In the genomic region with DNA sequence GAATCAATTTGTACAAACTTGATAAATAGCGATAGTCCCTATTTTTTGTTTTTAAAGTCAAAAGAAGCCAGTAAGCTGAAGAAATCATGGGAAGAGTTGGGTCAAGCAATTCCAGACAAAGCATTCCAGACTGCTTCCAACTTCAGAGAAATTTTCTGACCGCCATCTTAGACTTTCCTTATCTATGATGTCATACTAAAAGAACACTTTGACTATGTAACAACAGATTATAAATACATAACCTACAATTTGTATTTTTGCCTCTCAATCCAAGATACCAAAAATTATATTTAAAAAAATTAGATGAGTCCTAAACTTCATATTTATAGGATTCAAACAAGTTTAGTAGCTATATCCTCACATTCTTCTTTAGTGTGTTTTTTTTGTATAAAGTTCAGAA, we compare ENCODE assay signal across 10 cellular contexts.
"Had no signal": no experiment of that assay in that cellular context is flagged by ENCODE, and none has a peak within 500 bp of the region (broad histone marks: within the 10 kb centered on the region; RNA-seq: fewer than 3 reads in every experiment).

No MANE protein-coding gene starts in this region.

- H3K9ac ChIP-seq: GM23248 had no signal

- H3K4me2 ChIP-seq: GM23338 had no signal

- H3K9me3 Mint-ChIP-seq: GM23338, H9 had no signal

- H2AFZ ChIP-seq: GM23248, GM23338 had no signal

- ATAC-seq: GM23338, HCT116 had no signal

- H3K4me1 ChIP-seq: HAP-1 had no signal

- H3K27ac Mint-ChIP-seq: GM23338, H9 had no signal

- H3K36me3 ChIP-seq: HAP-1 had no signal

- FAIRE-seq: H1, H54 had no signal

- H3K9me3 ChIP-seq: HAP-1 had no signal

- H3K4me3 Mint-ChIP-seq: GM23338, H9 had no signal

- H3K4me3 ChIP-seq: GM23248, GM23338, HAP-1 had no signal

- DNase-seq: GM23248, GOT3, H7, H9, HCEC 1CT had no signal

- H3K27ac ChIP-seq: GM23248 had no signal
